Comparison of ENCODE assay signal across 9 cellular contexts in the genomic region with DNA sequence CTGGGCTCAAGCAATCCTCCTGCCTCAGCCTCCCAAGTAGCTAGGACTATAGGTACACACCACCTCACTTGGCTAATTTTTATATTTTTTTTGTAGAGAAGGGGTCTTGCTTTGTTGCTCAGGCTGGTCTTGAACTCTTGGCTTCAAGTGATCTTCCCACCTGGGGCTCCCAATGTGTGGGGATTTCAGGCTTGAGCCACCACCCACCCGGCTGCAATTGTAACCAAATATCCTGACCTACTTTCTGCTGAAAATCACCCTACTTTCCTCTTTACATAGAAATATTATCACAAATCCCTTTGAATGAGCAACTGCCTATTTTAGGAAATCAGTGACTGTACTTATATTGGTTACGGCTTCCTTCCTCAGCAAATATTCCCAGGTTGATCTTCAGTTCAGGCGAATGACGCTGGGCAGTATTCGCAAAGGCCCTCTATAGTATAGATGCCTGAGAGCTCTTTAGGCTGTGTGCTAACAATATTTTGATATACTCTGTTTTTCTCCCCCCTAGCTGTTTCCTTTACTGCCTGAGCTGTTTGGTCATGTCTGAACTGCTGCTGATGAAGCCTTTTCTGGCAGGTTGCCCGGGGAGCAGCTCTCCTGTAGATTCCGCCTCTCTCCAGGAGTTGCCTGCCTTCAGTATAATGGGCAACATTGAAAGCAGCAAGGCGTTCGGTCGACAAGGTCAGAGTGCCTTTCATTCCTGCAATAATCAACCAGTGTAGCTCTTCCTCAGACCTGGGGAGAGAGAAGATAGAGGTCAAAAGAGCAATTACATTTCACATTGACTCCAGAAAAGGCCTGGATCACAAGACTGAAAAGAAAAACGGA. TPM values are rescaled to one million over a fixed set of nuclear protein-coding genes. Genes with fewer than 3 reads are reported as not detected.
DNase-seq lines count a peak whose midpoint lies in the region; ATAC-seq and TF ChIP-seq lines count a peak whose summit lies in the region.
"Had no signal": no experiment of that assay in that cellular context is flagged by ENCODE, and none has a peak within 500 bp of the region (broad histone marks: within the 10 kb centered on the region; RNA-seq: fewer than 3 reads in every experiment).

No MANE protein-coding gene starts in this region.

- TF ChIP-seq CTCF in CD14-positive monocyte (IDR thresholded peaks at IDR 0.05) (no peak), coronary artery (IDR thresholded peaks at IDR 0.05) (no peak)

- peaks cover 0 to 4% (median 3%) of the 10 kb centered on the region in 7 donors for H3K9me3 Mint-ChIP-seq in CD14-positive monocyte
- H3K9me3 Mint-ChIP-seq in activated T-helper 17 cell treated with anti-CD3 and anti-CD28 coated beads, Interleukin-2, amount 50 U/mL, for 72 hours: peaks cover 3% of the 10 kb centered on the region
- H3K9me3 Mint-ChIP-seq: activated B cell treated with CpG ODN at 0.5 μM for 24 hours had no signal

- H3K36me3 Mint-ChIP-seq in CD14-positive monocyte: no peaks in the 10 kb centered on the region
- no peaks in the 10 kb centered on the region for H3K36me3 Mint-ChIP-seq in activated T-helper 17 cell treated with anti-CD3 and anti-CD28 coated beads, Interleukin-2, amount 50 U/mL, for 72 hours (ENCODE audit: low read depth)

- no peak for ATAC-seq in activated T-helper 17 cell treated with anti-CD3 and anti-CD28 coated beads, Interleukin-2, amount 50 U/mL, for 72 hours (replicated peaks)
- no peak for ATAC-seq in HG02973 (IDR thresholded peaks at IDR 0.05; ENCODE audit: unreplicated experiment)

- no peak overlapping the region for H3K4me3 ChIP-seq in coronary artery

- H3K27ac ChIP-seq in coronary artery: no peak overlapping the region

- DNase-seq in DMS153 treated with DMSO at 0.1 percent for 48 hours (lab: John Stamatoyannopoulos, UW; ENCODE audit: unreplicated experiment) (peak; percentile 76), NCI-H2227 (lab: John Stamatoyannopoulos, UW; ENCODE audit: unreplicated experiment) (peak; percentile 94), cerebellum (ENCODE audit: low spot score) (peak; percentile 73), kidney glomerular epithelial cell (lab: John Stamatoyannopoulos, UW) (peak; percentile 97), CD14-positive monocyte (ENCODE audit: low spot score) (no peak), coronary artery (ENCODE audit: low spot score) (no peak)
- DNase-seq: activated B cell treated with CpG ODN at 0.5 μM for 24 hours had no signal

- H3K27ac Mint-ChIP-seq in CD14-positive monocyte: no peak overlapping the region
- H3K27ac Mint-ChIP-seq in activated T-helper 17 cell treated with anti-CD3 and anti-CD28 coated beads, Interleukin-2, amount 50 U/mL, for 72 hours: no peak overlapping the region
- H3K27ac Mint-ChIP-seq: activated B cell treated with CpG ODN at 0.5 μM for 24 hours had no signal

- intact Hi-C loops in CD14-positive monocyte (cut with micrococcal nuclease): no loop called here

- H3K4me3 Mint-ChIP-seq in CD14-positive monocyte: no peak overlapping the region
- no peak overlapping the region for H3K4me3 Mint-ChIP-seq in activated T-helper 17 cell treated with anti-CD3 and anti-CD28 coated beads, Interleukin-2, amount 50 U/mL, for 72 hours
- H3K4me3 Mint-ChIP-seq: activated B cell treated with CpG ODN at 0.5 μM for 24 hours had no signal

- H3K4me1 Mint-ChIP-seq in CD14-positive monocyte: no peaks in the 10 kb centered on the region
- no peaks in the 10 kb centered on the region for H3K4me1 Mint-ChIP-seq in activated T-helper 17 cell treated with anti-CD3 and anti-CD28 coated beads, Interleukin-2, amount 50 U/mL, for 72 hours
- H3K4me1 Mint-ChIP-seq: activated B cell treated with CpG ODN at 0.5 μM for 24 hours had no signal

- no peaks in the 10 kb centered on the region for H3K27me3 Mint-ChIP-seq in CD14-positive monocyte (ENCODE audit: low read depth in 3 of 3)
- peaks cover 3% of the 10 kb centered on the region for H3K27me3 Mint-ChIP-seq in activated T-helper 17 cell treated with anti-CD3 and anti-CD28 coated beads, Interleukin-2, amount 50 U/mL, for 72 hours
- H3K27me3 Mint-ChIP-seq: activated B cell treated with CpG ODN at 0.5 μM for 24 hours had no signal

RNA-seq across cellular contexts. Expression of gene ZNF608, which starts 59.8 kb away (rescaled TPM):
- total RNA-seq in cerebellum: 86.3 TPM
- not detected for polyA plus RNA-seq in CD14-positive monocyte
- not detected for total RNA-seq in activated T-helper 17 cell treated with anti-CD3 and anti-CD28 coated beads, Interleukin-2, amount 50 U/mL, for 72 hours

Comparison
In these comparisons a context has a peak if more than half of its experiments do, and no peak if none do; other contexts are left out.
1. DNase-seq: peak in DMS153 treated with DMSO at 0.1 percent for 48 hours (single experiment), NCI-H2227 (single experiment), cerebellum (single experiment) and kidney glomerular epithelial cell (single experiment); none in CD14-positive monocyte (single experiment) and coronary artery (single experiment).
2. RNA of gene ZNF608, which starts 59.8 kb away (total RNA-seq): 86.3 TPM in cerebellum (single experiment); not detected in activated T-helper 17 cell treated with anti-CD3 and anti-CD28 coated beads, Interleukin-2, amount 50 U/mL, for 72 hours; every median in the first group is over 10 times any median in the second.